Comparison of ENCODE assay signal across 17 cellular contexts in the genomic region with DNA sequence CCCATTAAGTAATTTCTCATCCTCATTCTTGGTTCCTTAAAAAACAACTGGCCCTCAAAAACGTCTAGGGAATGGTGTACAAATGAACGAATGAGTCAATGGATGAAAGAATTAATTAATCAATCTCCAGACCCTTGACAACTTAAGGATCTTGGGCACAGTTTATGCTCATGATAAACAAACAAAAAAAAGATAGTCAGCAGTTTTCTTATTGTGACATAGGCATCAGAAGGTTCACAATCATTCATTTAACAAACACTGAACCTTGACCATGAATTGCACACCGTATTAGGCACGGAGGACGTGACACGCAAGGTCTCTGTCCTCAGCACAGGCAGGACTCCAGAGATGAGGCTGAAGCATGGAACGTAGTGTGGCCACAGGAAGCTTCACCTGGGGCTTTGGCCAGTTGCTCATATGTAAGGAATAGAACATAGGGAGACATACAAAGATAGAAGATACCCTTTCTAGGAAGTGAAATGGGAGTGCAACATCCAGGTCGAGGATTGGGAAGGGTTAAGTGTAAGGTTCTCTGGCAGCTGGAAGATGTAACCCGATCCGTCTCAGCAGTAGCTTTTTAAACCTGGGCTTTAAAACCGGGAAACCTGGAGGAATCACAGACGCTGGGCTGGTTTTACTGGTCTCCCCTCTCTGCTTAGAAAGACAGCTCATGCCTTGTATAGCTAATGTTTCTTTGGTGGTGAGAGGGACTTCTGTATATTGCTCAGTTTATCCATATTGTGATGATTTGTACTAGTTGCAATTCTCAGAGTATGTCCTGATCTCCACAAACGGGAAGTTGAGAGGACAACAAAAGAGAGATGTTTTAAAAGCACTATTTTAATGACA. TPM values are rescaled to one million over a fixed set of nuclear protein-coding genes. Genes with fewer than 3 reads are reported as not detected.
A peak's percentile ranks its signal among the peaks of the same experiment; 100 is the strongest.
DNase-seq lines count a peak whose midpoint lies in the region; ATAC-seq, FAIRE-seq and TF ChIP-seq lines count a peak whose summit lies in the region.
"Had no signal": no experiment of that assay in that cellular context is flagged by ENCODE, and none has a peak within 500 bp of the region (broad histone marks: within the 10 kb centered on the region; RNA-seq: fewer than 3 reads in every experiment).

No MANE protein-coding gene starts in this region.

- no peak overlapping the region for H2AFZ ChIP-seq in HepG2 (ENCODE audit: low read length)

- no peak overlapping the region for H3K4me3 Mint-ChIP-seq in T-helper 17 cell
- H3K4me3 Mint-ChIP-seq: activated naive CD4-positive, alpha-beta T cell treated with anti-CD3 and anti-CD28 coated beads, Interleukin-2, amount 10 ng/mL, durations not matched to agents 7 days and 5 days; immature natural killer cell had no signal

- H3K4me3 ChIP-seq in HepG2 (replicated peaks in 1 of 3; ENCODE audit: insufficient read depth in 1 of 3, low read depth in 2 of 3, low read length in 3 of 3): no peak overlapping the region
- no peak overlapping the region for H3K4me3 ChIP-seq in right lobe of liver
- no peak overlapping the region for H3K4me3 ChIP-seq in iPS DF 6.9 (ENCODE audit: low read length)
- H3K4me3 ChIP-seq in vagina: no peak overlapping the region
- H3K4me3 ChIP-seq: suprapubic skin had no signal

- peaks cover 46% of the 10 kb centered on the region for H3K27me3 Mint-ChIP-seq in T-helper 17 cell

- TF ChIP-seq EP300 in HepG2 (IDR thresholded peaks at IDR 0.05; ENCODE audit: low read depth in 2 of 2, low read length in 2 of 2) (no peak), HepG2 (CRISPR knock-in tag; IDR thresholded peaks at IDR 0.05; ENCODE audit: borderline replicate concordance) (no peak)

- H4K20me1 ChIP-seq in HepG2 (ENCODE audit: insufficient read depth, low read length): no peaks in the 10 kb centered on the region

- ATAC-seq in HepG2: no peak
- ATAC-seq in right lobe of liver: no peak
- ATAC-seq in T-helper 17 cell: no peak
- ATAC-seq in HG02678 (IDR thresholded peaks at IDR 0.05; ENCODE audit: unreplicated experiment): no peak

- in situ Hi-C loops in HepG2 (cut with HindIII; ENCODE audit: extremely low pct_ligation_motif_present, low pct_unique_long_range_greater_than_20kb): no loop called here

- no peak for FAIRE-seq in HepG2 (lab: Jason Lieb, UNC)

- no peak for TF ChIP-seq CTCF in HepG2 (CRISPR knock-in tag; IDR thresholded peaks at IDR 0.05)
- no peak for TF ChIP-seq CTCF in right lobe of liver (IDR thresholded peaks at IDR 0.05)
- no peak for TF ChIP-seq CTCF in VCaP (conservative IDR thresholded peaks at IDR 0.05)
- no peak for TF ChIP-seq CTCF in vagina (IDR thresholded peaks at IDR 0.05)

- H3K27me3 ChIP-seq in HepG2 (ENCODE audit: control insufficient read depth in 1 of 2, insufficient read depth in 2 of 2, low read length in 2 of 2) (peaks cover 0 to 5% of the 10 kb centered on the region in 2 experiments; a peak in 2 of 5 replicates), right lobe of liver (no peaks in the 10 kb centered on the region), iPS DF 6.9 (ENCODE audit: control insufficient read depth, insufficient read depth, low read length) (no peaks in the 10 kb centered on the region), vagina (no peaks in the 10 kb centered on the region)
- H3K27me3 ChIP-seq: suprapubic skin had no signal

- no peak overlapping the region for H3K9ac ChIP-seq in HepG2 (ENCODE audit: insufficient read depth, low read depth, low read length)

- peaks cover 6% of the 10 kb centered on the region for H3K36me3 Mint-ChIP-seq in T-helper 17 cell (ENCODE audit: low read depth)
- H3K36me3 Mint-ChIP-seq: activated naive CD4-positive, alpha-beta T cell treated with anti-CD3 and anti-CD28 coated beads, Interleukin-2, amount 10 ng/mL, durations not matched to agents 7 days and 5 days; immature natural killer cell had no signal

- whole genome bisulfite sequencing in HepG2 (ENCODE audit: low lambda C conversion rate): 7% methylated on average over 13 of the region's 13 CpGs
- 35% methylated on average over 13 of the region's 13 CpGs for WGBS in right lobe of liver (ENCODE audit: insufficient coverage, low coverage, low lambda C conversion rate, missing lambda C conversion rate)
- WGBS in iPS DF 6.9 (ENCODE audit: insufficient coverage, insufficient read length): no CpG with 5 or more reads among the region's 13 CpGs

- TF ChIP-seq POLR2A in HepG2 (IDR thresholded peaks at IDR 0.05; ENCODE audit: insufficient read depth in 1 of 2, low read depth in 2 of 2, low read length in 2 of 2) (no peak), right lobe of liver (IDR thresholded peaks at IDR 0.05) (no peak), vagina (IDR thresholded peaks at IDR 0.05) (no peak)

- POLR2A ChIA-PET in HepG2 (lab: Yijun Ruan, JAX): no interaction called here

- no TSS peak for BruUV-seq in HepG2 (replicated peaks; lab: Mats Ljungman, UMichigan)

- DNase-seq in HepG2 (ENCODE audit: low spot score) (no peak), right lobe of liver (no peak), iPS DF 6.9 (ENCODE audit: low read depth, low spot score) (peak; percentile 61), vagina (ENCODE audit: extremely low spot score in 2 of 2) (peak; percentile 11 to 70), T-helper 17 cell (no peak), NCI-H2029 treated with DMSO at 0.1 percent for 48 hours (lab: John Stamatoyannopoulos, UW) (no peak)
- DNase-seq: ACHN; activated CD4-positive, alpha-beta T cell treated with anti-CD3 and anti-CD28 coated beads for 4 hours; activated naive CD4-positive, alpha-beta T cell treated with anti-CD3 and anti-CD28 coated beads, Interleukin-2, amount 10 ng/mL, durations not matched to agents 7 days and 5 days; effector CD4-positive, alpha-beta T cell; immature natural killer cell; NCI-H1694; stimulated activated CD4-positive, alpha-beta T cell treated with anti-CD3 and anti-CD28 coated beads, Interleukin-4, amount 100 ng/mL, for 4 hours had no signal

- intact Hi-C loops in HepG2 (cut with micrococcal nuclease; ENCODE audit: unreplicated experiment) (no loop called here), right lobe of liver (cut with DNase I) (no loop called here), vagina (cut with DNase I) (no loop called here)

- H3K9me3 ChIP-seq in HepG2 (ENCODE audit: low read length) (no peaks in the 10 kb centered on the region), right lobe of liver (no peaks in the 10 kb centered on the region), iPS DF 6.9 (ENCODE audit: control insufficient read depth, insufficient read depth, low read length) (no peaks in the 10 kb centered on the region), vagina (no peaks in the 10 kb centered on the region), T-helper 17 cell (ENCODE audit: control insufficient read depth, low read length, poor library complexity, severe bottlenecking) (no peaks in the 10 kb centered on the region)
- H3K9me3 ChIP-seq: neutrophil, suprapubic skin had no signal

- CTCF ChIA-PET in HepG2 (lab: Yijun Ruan, JAX; ENCODE audit: low intra/inter-chr PET ratio, low total read pairs): no interaction called here

- H3K79me2 ChIP-seq in HepG2 (ENCODE audit: insufficient read depth, low read length): no peaks in the 10 kb centered on the region

- no peak overlapping the region for H3K27ac ChIP-seq in HepG2 (ENCODE audit: extremely low read length, insufficient read depth, low read length)
- H3K27ac ChIP-seq in right lobe of liver: no peak overlapping the region
- H3K27ac ChIP-seq in VCaP: peak overlapping the region; percentile 69
- H3K27ac ChIP-seq in iPS DF 6.9 (ENCODE audit: low read length): no peak overlapping the region
- H3K27ac ChIP-seq in vagina: no peak overlapping the region
- H3K27ac ChIP-seq: neutrophil, suprapubic skin had no signal

- no peaks in the 10 kb centered on the region for H3K4me1 ChIP-seq in HepG2 (ENCODE audit: insufficient read depth, low read length)
- H3K4me1 ChIP-seq in right lobe of liver: no peaks in the 10 kb centered on the region
- H3K4me1 ChIP-seq in iPS DF 6.9 (ENCODE audit: control insufficient read depth, insufficient read depth, low read length): peaks cover 2% of the 10 kb centered on the region; the same call in 1 of the 2 replicates
- H3K4me1 ChIP-seq in vagina: peaks cover 17% of the 10 kb centered on the region
- H3K4me1 ChIP-seq: suprapubic skin had no signal

- no peak overlapping the region for H3K27ac Mint-ChIP-seq in T-helper 17 cell
- H3K27ac Mint-ChIP-seq: activated naive CD4-positive, alpha-beta T cell treated with anti-CD3 and anti-CD28 coated beads, Interleukin-2, amount 10 ng/mL, durations not matched to agents 7 days and 5 days; immature natural killer cell had no signal

- H3K4me1 Mint-ChIP-seq in T-helper 17 cell: peaks cover 2% of the 10 kb centered on the region
- H3K4me1 Mint-ChIP-seq: activated naive CD4-positive, alpha-beta T cell treated with anti-CD3 and anti-CD28 coated beads, Interleukin-2, amount 10 ng/mL, durations not matched to agents 7 days and 5 days; immature natural killer cell had no signal

- H3K36me3 ChIP-seq in HepG2 (replicated peaks in 1 of 2; ENCODE audit: control insufficient read depth in 1 of 2, insufficient read depth in 2 of 2, low read length in 2 of 2) (no peaks in the 10 kb centered on the region), right lobe of liver (no peaks in the 10 kb centered on the region), iPS DF 6.9 (ENCODE audit: control insufficient read depth, insufficient read depth, low read length) (no peaks in the 10 kb centered on the region), vagina (no peaks in the 10 kb centered on the region)
- H3K36me3 ChIP-seq: neutrophil, suprapubic skin had no signal

- H3K4me2 ChIP-seq in HepG2 (ENCODE audit: low read depth, low read length): no peak overlapping the region

- TF ChIP-seq RAD21 in HepG2 (CRISPR knock-in tag; IDR thresholded peaks at IDR 0.05): no peak

RNA-seq across cellular contexts. Expression of gene LTBP1, which starts 8.9 kb away (rescaled TPM):
- total RNA-seq in HepG2 (2016; rRNA removed; fragmentation: Illumina TruSeq; extraction: Trizol): 0.22 and 0.34 TPM in 2 replicates
- 0.26 TPM in 1 of 2 replicates, not detected in the other for total RNA-seq in HepG2 (2016; cell fraction: cytosol; rRNA removed; fragmentation: Illumina TruSeq; extraction: Trizol; ENCODE audit: low read depth)
- 0.18 and 0.39 TPM in 2 replicates for total RNA-seq in HepG2 (2016; cell fraction: insoluble cytoplasmic fraction; rRNA removed; fragmentation: Illumina TruSeq; extraction: Trizol)
- 0.03 and 0.10 TPM in 2 replicates for total RNA-seq in HepG2 (2016; cell fraction: membrane; rRNA removed; fragmentation: Illumina TruSeq; extraction: Trizol)
- total RNA-seq in HepG2 (2016; cell fraction: nucleus; rRNA removed; fragmentation: Illumina TruSeq; extraction: Trizol): 0.37 and 0.38 TPM in 2 replicates
- polyA plus RNA-seq in HepG2 (2011; rRNA removed): 0.12 and 0.16 TPM in 2 replicates
- 0.15 and 0.21 TPM in 2 replicates for polyA plus RNA-seq in HepG2 (2011; cell fraction: cytosol; rRNA removed)
- 0.14 and 0.19 TPM in 2 replicates for polyA plus RNA-seq in HepG2 (2011; cell fraction: nucleus; rRNA removed)
- 0.04 and 0.27 TPM in 2 replicates for polyA plus RNA-seq in HepG2 (2012)
- 0.03 TPM in 1 of 2 replicates, not detected in the other for polyA plus RNA-seq in HepG2 (2016; cell fraction: cytosol; fragmentation: Illumina TruSeq; extraction: Trizol; ENCODE audit: low read depth)
- 0.22 and 0.27 TPM in 2 replicates for polyA plus RNA-seq in HepG2 (2016; cell fraction: insoluble cytoplasmic fraction; fragmentation: Illumina TruSeq; extraction: Trizol; ENCODE audit: low read depth)
- not detected in 2 replicates for polyA plus RNA-seq in HepG2 (2016; cell fraction: membrane; fragmentation: Illumina TruSeq; extraction: Trizol; ENCODE audit: low read depth)
- 0.26 and 0.40 TPM in 2 replicates for polyA plus RNA-seq in HepG2 (2016; cell fraction: nucleus; fragmentation: Illumina TruSeq; extraction: Trizol; ENCODE audit: insufficient read depth, low read depth)
- 0.23 and 0.28 TPM in 2 replicates for polyA minus RNA-seq in HepG2 (2011; rRNA and poly(A)+ RNA removed; ENCODE audit: low replicate concordance)
- polyA minus RNA-seq in HepG2 (2011; cell fraction: cytosol; rRNA and poly(A)+ RNA removed): 0.30 TPM in 1 of 2 replicates, not detected in the other
- 0.75 and 1.0 TPM in 2 replicates for polyA minus RNA-seq in HepG2 (2011; cell fraction: nucleus; rRNA and poly(A)+ RNA removed)
- 10 to 100 TPM in 2 of 6 experiments, 1 to 10 TPM in 4; 5.4 to 14.2 (median 9.1) TPM for total RNA-seq in right lobe of liver
- 48.4 TPM for total RNA-seq in vagina
- total RNA-seq in T-helper 17 cell: 10 to 100 TPM in 1 of 2 donors, 1 to 10 TPM in 1; 2.2 to 33.8 TPM

Comparison
In these comparisons a context has a peak if more than half of its experiments do, and no peak if none do; other contexts are left out.
1. DNase-seq: peak in iPS DF 6.9 (single experiment) and vagina (2 of 2); none in HepG2 (single experiment), right lobe of liver (0 of 3), T-helper 17 cell (0 of 3) and NCI-H2029 treated with DMSO at 0.1 percent for 48 hours (single experiment).